8 cellular contexts compared by ENCODE assay signal in the genomic region with DNA sequence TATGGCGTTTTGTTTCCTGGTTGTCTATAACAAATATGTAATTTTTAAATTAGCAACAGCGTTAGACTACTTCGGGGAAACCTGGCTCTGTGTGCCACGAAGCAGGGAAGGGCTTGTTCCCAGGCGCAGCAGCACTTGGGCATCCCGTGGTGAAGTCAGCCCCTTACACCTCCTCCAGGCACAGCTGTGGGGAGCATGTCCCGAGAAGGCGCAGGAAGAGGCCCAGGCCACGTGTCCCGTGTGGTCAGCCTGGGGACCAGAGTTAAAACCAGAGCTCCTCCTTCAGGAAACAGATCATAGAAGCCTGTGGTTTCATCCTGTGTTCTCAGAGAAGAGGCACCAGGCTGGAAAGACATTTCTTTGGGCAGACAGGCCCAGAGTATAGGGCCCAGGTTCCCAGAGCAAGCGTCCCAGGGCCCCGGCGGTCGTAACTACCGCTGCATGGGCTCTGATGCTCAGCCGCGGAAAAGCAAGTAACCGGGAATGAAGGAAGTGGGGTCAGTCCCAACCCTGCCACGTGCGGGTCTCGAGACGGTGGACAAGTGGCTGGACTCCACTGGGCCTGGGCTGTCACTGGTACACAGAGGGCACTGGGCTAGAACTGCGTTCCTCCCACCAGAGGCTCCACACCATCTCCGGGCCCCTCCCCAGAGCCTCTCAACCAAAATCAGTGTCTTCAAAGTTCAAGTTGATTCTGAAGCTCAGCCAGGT. TPM values are rescaled to one million over a fixed set of nuclear protein-coding genes. Genes with fewer than 3 reads are reported as not detected.
DNase-seq lines count a peak whose midpoint lies in the region; ATAC-seq and TF ChIP-seq lines count a peak whose summit lies in the region.

No MANE protein-coding gene starts in this region.

- H3K27me3 ChIP-seq in NT2/D1 (ENCODE audit: insufficient read depth, insufficient read length) (no peaks in the 10 kb centered on the region), mammary epithelial cell (ENCODE audit: insufficient read depth, low read length) (no peaks in the 10 kb centered on the region), aorta (ENCODE audit: control insufficient read depth in 1 of 2, insufficient read depth in 2 of 2, low read length in 1 of 2) (no peaks in the 10 kb centered on the region)

- TF ChIP-seq CTCF in AG09309 (IDR thresholded peaks at IDR 0.05; ENCODE audit: control insufficient read depth, insufficient read depth, low read depth, low read length, missing control alignments) (no peak), mammary epithelial cell (conservative IDR thresholded peaks at IDR 0.05 in 1 of 2, IDR thresholded peaks at IDR 0.05 in 1 of 2; ENCODE audit: extremely low read depth in 1 of 2, insufficient read depth in 1 of 2, low read depth in 1 of 2, low read length in 2 of 2) (no peak)

- peaks cover 19% of the 10 kb centered on the region for H3K4me1 ChIP-seq in NT2/D1 (ENCODE audit: insufficient read depth, insufficient read length)
- peaks cover 9% of the 10 kb centered on the region for H3K4me1 ChIP-seq in mammary epithelial cell (ENCODE audit: insufficient read depth, low read length)
- no peaks in the 10 kb centered on the region for H3K4me1 ChIP-seq in aorta (ENCODE audit: control insufficient read depth in 1 of 2, insufficient read depth in 2 of 2, low read length in 2 of 2)

- H4K20me1 ChIP-seq in mammary epithelial cell (ENCODE audit: insufficient read depth, low read length) = no peaks in the 10 kb centered on the region

- H3K9me3 Mint-ChIP-seq in memory B cell = no peaks in the 10 kb centered on the region

- H2AFZ ChIP-seq in mammary epithelial cell (ENCODE audit: low read depth, low read length) = no peak overlapping the region

- H3K9ac ChIP-seq in NT2/D1 (ENCODE audit: insufficient read length, low read depth) = peak overlapping the region; percentile 24
- H3K9ac ChIP-seq in mammary epithelial cell (ENCODE audit: insufficient read depth, low read length) = no peak overlapping the region

- H3K4me2 ChIP-seq in mammary epithelial cell (ENCODE audit: insufficient read depth, low read depth, low read length) = no peak overlapping the region

- intact Hi-C loops in mammary epithelial cell (cut with micrococcal nuclease) (no loop called here), aorta (cut with DNase I) (loop anchor here (5.0 to 10.0 kb wide), 3 partner anchors 96 to 674 kb away; a partner anchor contains a TSS)

- DNase-seq in AG09309 (ENCODE audit: low read depth) = peak; percentile 86
- no peak for DNase-seq in NT2/D1 (ENCODE audit: low read depth, low spot score)
- DNase-seq in mammary epithelial cell = peak; percentile 23
- DNase-seq in memory B cell (ENCODE audit: low spot score in 2 of 2) = no peak
- peak; percentile 88 to 91 for DNase-seq in aorta
- no peak for DNase-seq in NAMALWA (ENCODE audit: low spot score)
- DNase-seq in NCI-H1417 (lab: John Stamatoyannopoulos, UW) = no peak

- ATAC-seq in GM19438 (IDR thresholded peaks at IDR 0.05; ENCODE audit: low read depth, unreplicated experiment) (peak; percentile 81), memory B cell (ENCODE audit: low read depth) (peak; percentile 27), aorta (ENCODE audit: low FRiP score) (peak; percentile 79)

- H3K79me2 ChIP-seq in mammary epithelial cell (ENCODE audit: insufficient read depth, low read length) = no peaks in the 10 kb centered on the region

- H3K36me3 ChIP-seq in NT2/D1 (ENCODE audit: insufficient read depth, insufficient read length, low read length) (peaks cover 81% of the 10 kb centered on the region), mammary epithelial cell (ENCODE audit: insufficient read depth, low read length) (no peaks in the 10 kb centered on the region), aorta (ENCODE audit: control insufficient read depth in 1 of 2, insufficient read depth in 2 of 2, low read length in 1 of 2) (no peaks in the 10 kb centered on the region)

- 79% methylated on average over 15 of the region's 24 CpGs for WGBS in mammary epithelial cell (ENCODE audit: low coverage, missing lambda C conversion rate)
- 52% methylated on average over 24 of the region's 24 CpGs for WGBS in aorta, 2 donors

- H3K27ac Mint-ChIP-seq in memory B cell = peak overlapping the region; percentile 33

- dilution Hi-C loops in mammary epithelial cell (cut with HindIII; ENCODE audit: low sequenced_read_pairs) = no loop called here

- H3K27ac ChIP-seq in mammary epithelial cell (ENCODE audit: insufficient read depth, low read depth, low read length) (peak overlapping the region; percentile 6), aorta (ENCODE audit: low read depth in 1 of 2, low read length in 2 of 2) (no peak overlapping the region)

- peaks cover 13% of the 10 kb centered on the region for H3K4me1 Mint-ChIP-seq in memory B cell

- no peak overlapping the region for H3K4me3 Mint-ChIP-seq in memory B cell

- H3K4me3 ChIP-seq in AG09309 (ENCODE audit: control insufficient read depth, low read depth, low read length) (peak overlapping the region; percentile 37), NT2/D1 (ENCODE audit: insufficient read length, low read depth) (no peak overlapping the region), mammary epithelial cell (replicated peaks in 1 of 3; ENCODE audit: insufficient read depth in 1 of 3, low read depth in 2 of 3, low read length in 3 of 3) (no peak overlapping the region), aorta (ENCODE audit: low read length in 2 of 2) (no peak overlapping the region)

- H3K27me3 Mint-ChIP-seq in memory B cell = no peaks in the 10 kb centered on the region

- BruUV-seq in mammary epithelial cell (replicated peaks; lab: Mats Ljungman, UMichigan) = no TSS peak

- H3K36me3 Mint-ChIP-seq in memory B cell = peaks cover 5% of the 10 kb centered on the region

- CTCF ChIA-PET in mammary epithelial cell (lab: Charles Lee; ENCODE audit: low non-redundant PET) = no interaction called here

- in situ Hi-C loops in mammary epithelial cell (cut with MboI; ENCODE audit: low sequenced_read_pairs in 2 of 2) = no loop called here

- H3K9me3 ChIP-seq in NT2/D1 (ENCODE audit: insufficient read depth, low read length) = no peaks in the 10 kb centered on the region
- H3K9me3 ChIP-seq in mammary epithelial cell (replicated peaks; ENCODE audit: insufficient read depth, low read length) = no peaks in the 10 kb centered on the region
- no peaks in the 10 kb centered on the region for H3K9me3 ChIP-seq in aorta (ENCODE audit: control insufficient read depth, low read length)

RNA-seq across cellular contexts. Expression of a gene that starts 7.1 kb away (rescaled TPM):
- 10 to 100 TPM in 1 of 2 donors, 1 to 10 TPM in 1; 5.7 to 26.4 TPM for total RNA-seq in mammary epithelial cell
- polyA plus RNA-seq in mammary epithelial cell = 39.0 TPM
- 7.5 TPM for polyA minus RNA-seq in mammary epithelial cell
- total RNA-seq in aorta = 10 to 100 TPM; 11.1 to 11.9 TPM
- polyA plus RNA-seq in aorta = 10 to 100 TPM; 21.0 to 30.8 TPM

RNA-seq across cellular contexts. Expression of a gene that starts 7.1 kb away (rescaled TPM):
- total RNA-seq in mammary epithelial cell (10 to 100 TPM; 14.0 to 29.9 TPM), aorta (10 to 100 TPM; 11.5 to 14.9 TPM)
- polyA plus RNA-seq in mammary epithelial cell (27.5 TPM), aorta (10 to 100 TPM; 14.4 to 19.8 TPM)
- polyA minus RNA-seq in mammary epithelial cell = 5.1 TPM

RNA-seq across cellular contexts. Expression of a gene that starts 16.4 kb away (rescaled TPM):
- 10 to 100 TPM; 20.7 to 35.4 TPM for total RNA-seq in mammary epithelial cell
- 17.7 TPM for polyA plus RNA-seq in mammary epithelial cell
- polyA minus RNA-seq in mammary epithelial cell = 32.0 TPM
- total RNA-seq in aorta = 10 to 100 TPM; 20.3 to 35.8 TPM
- 10 to 100 TPM; 14.8 to 20.1 TPM for polyA plus RNA-seq in aorta

Comparison
In these comparisons a context has a peak if more than half of its experiments do, and no peak if none do; other contexts are left out.
1. DNase-seq: peak in AG09309 (single experiment), mammary epithelial cell (single experiment) and aorta (2 of 2); none in NT2/D1 (single experiment), memory B cell (0 of 2), NAMALWA (single experiment) and NCI-H1417 (0 of 3).
2. ATAC-seq: peak in every context shown above with its lines; median percentile 81 in GM19438; 79 in aorta; 27 in memory B cell.